ENCODE assay signal across 8 cellular contexts in the genomic region with DNA sequence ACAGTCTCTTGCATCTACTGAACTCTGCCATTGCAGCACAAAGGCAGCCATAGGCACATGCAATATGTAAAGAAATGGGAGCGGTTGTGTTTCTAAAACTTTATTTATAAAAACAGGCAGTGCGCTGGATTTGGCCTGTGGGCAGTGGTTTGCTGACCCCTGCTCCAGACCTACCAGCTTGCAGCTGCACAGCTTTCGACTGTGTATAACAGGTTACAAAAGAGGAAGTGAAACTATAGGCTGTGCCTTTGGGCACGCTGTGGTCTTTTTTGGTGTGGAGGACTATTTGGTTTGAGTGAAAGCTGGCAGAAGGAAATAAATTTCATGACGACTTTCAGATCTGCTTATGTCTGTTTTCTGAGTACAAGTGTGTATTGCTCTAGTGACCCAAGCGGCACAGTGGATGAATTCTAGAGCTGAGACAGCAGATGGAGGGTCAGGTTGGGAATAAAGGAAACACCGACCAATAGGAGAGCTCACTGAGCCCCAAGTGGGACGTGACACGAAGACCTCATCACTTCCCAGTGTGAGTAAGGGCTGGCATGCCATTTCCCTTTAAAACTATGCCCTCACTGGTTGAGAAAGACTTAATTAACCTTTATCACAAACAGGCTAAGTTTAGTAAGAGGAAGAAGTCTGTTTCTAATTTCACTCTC.
DNase-seq lines count a peak whose midpoint lies in the region; ATAC-seq and TF ChIP-seq lines count a peak whose summit lies in the region.

No MANE protein-coding gene starts in this region.

- no peak for TF ChIP-seq CTCF in KMS-11 (conservative IDR thresholded peaks at IDR 0.05; ENCODE audit: low read depth, low read length)
- TF ChIP-seq CTCF in right lobe of liver (IDR thresholded peaks at IDR 0.05), result no peak
- TF ChIP-seq CTCF in BE2C (IDR thresholded peaks at IDR 0.05; ENCODE audit: low read depth, low read length), result no peak

- H2AFZ ChIP-seq in KMS-11 (ENCODE audit: low read depth), result no peak overlapping the region

- peak overlapping the region; percentile 85 for H3K4me2 ChIP-seq in KMS-11

- no peak for TF ChIP-seq POLR2A in right lobe of liver (IDR thresholded peaks at IDR 0.05)

- peaks cover 77% of the 10 kb centered on the region for H3K4me1 ChIP-seq in KMS-11 (ENCODE audit: low read depth, poor library complexity, severe bottlenecking)
- peaks cover 24% of the 10 kb centered on the region for H3K4me1 ChIP-seq in adipocyte (ENCODE audit: control insufficient read depth, insufficient read depth, low read length)
- H3K4me1 ChIP-seq in right lobe of liver, result no peaks in the 10 kb centered on the region
- H3K4me1 ChIP-seq in BE2C, result no peaks in the 10 kb centered on the region

- intact Hi-C loops in right lobe of liver (cut with DNase I), result no loop called here

- ATAC-seq in GM18498 (IDR thresholded peaks at IDR 0.05; ENCODE audit: unreplicated experiment) (peak; percentile 95), GM21619 (IDR thresholded peaks at IDR 0.05; ENCODE audit: unreplicated experiment) (peak; percentile 96), right lobe of liver (peak; percentile 61 to 80 (median 68))

- peaks cover 43% of the 10 kb centered on the region; the same call in 1 of the 2 replicates for H3K79me2 ChIP-seq in KMS-11 (ENCODE audit: insufficient read depth, low read depth)

- no peak overlapping the region for H3K4me3 ChIP-seq in KMS-11 (IDR thresholded peaks at IDR 0.05; ENCODE audit: insufficient read depth, low read depth, low read length)
- no peak overlapping the region for H3K4me3 ChIP-seq in adipocyte (ENCODE audit: low read length)
- no peak overlapping the region for H3K4me3 ChIP-seq in right lobe of liver
- H3K4me3 ChIP-seq in BE2C (ENCODE audit: low read depth, low read length), result no peak overlapping the region

- no peaks in the 10 kb centered on the region for H3K9me3 ChIP-seq in adipocyte (ENCODE audit: control insufficient read depth, low read length)
- no peaks in the 10 kb centered on the region for H3K9me3 ChIP-seq in right lobe of liver
- no peaks in the 10 kb centered on the region for H3K9me3 ChIP-seq in BE2C

- H3K27ac ChIP-seq in KMS-11 (peak overlapping the region; percentile 31; the same call in 1 of the 2 replicates), right lobe of liver (peak overlapping the region in 1 of 3 donors; percentile 11)

- peaks cover 83% of the 10 kb centered on the region for H4K20me1 ChIP-seq in KMS-11 (ENCODE audit: insufficient read depth)

- H3K36me3 ChIP-seq in KMS-11 (ENCODE audit: insufficient read depth) (no peaks in the 10 kb centered on the region), adipocyte (ENCODE audit: control insufficient read depth, insufficient read depth, low read length, severe bottlenecking) (no peaks in the 10 kb centered on the region), right lobe of liver (no peaks in the 10 kb centered on the region), BE2C (no peaks in the 10 kb centered on the region)

- H3K9ac ChIP-seq in KMS-11 (no peak overlapping the region), adipocyte (ENCODE audit: low read length) (no peak overlapping the region)

- 31% methylated on average over 9 of the region's 9 CpGs for WGBS in right lobe of liver (ENCODE audit: insufficient coverage, low coverage, low lambda C conversion rate, missing lambda C conversion rate)

- no peaks in the 10 kb centered on the region for H3K27me3 ChIP-seq in KMS-11 (ENCODE audit: insufficient read depth, low read depth)
- no peaks in the 10 kb centered on the region for H3K27me3 ChIP-seq in adipocyte (replicated peaks; ENCODE audit: control insufficient read depth, insufficient read depth, low read length)
- H3K27me3 ChIP-seq in right lobe of liver, result no peaks in the 10 kb centered on the region
- no peaks in the 10 kb centered on the region for H3K27me3 ChIP-seq in BE2C

- DNase-seq in adipocyte (ENCODE audit: low read depth) (peak; percentile 57), right lobe of liver (peak in 2 of 3 donors; percentile 20 to 52), epidermal melanocyte (ENCODE audit: insufficient read length, low spot score) (no peak), BE2C (no peak), NCI-H82 treated with DMSO at 0.1 percent for 48 hours (lab: John Stamatoyannopoulos, UW; ENCODE audit: unreplicated experiment) (no peak)

Comparison
In these comparisons a context has a peak if more than half of its experiments do, and no peak if none do; other contexts are left out.
1. DNase-seq: peak in adipocyte (single experiment) and right lobe of liver (2 of 3); none in epidermal melanocyte (single experiment), BE2C (single experiment) and NCI-H82 treated with DMSO at 0.1 percent for 48 hours (single experiment).
2. Peak in every context shown above with its lines, with median percentiles within 50 percentile points of each other: ATAC-seq.